ENCODE assay signal across 28 cellular contexts in the genomic region with DNA sequence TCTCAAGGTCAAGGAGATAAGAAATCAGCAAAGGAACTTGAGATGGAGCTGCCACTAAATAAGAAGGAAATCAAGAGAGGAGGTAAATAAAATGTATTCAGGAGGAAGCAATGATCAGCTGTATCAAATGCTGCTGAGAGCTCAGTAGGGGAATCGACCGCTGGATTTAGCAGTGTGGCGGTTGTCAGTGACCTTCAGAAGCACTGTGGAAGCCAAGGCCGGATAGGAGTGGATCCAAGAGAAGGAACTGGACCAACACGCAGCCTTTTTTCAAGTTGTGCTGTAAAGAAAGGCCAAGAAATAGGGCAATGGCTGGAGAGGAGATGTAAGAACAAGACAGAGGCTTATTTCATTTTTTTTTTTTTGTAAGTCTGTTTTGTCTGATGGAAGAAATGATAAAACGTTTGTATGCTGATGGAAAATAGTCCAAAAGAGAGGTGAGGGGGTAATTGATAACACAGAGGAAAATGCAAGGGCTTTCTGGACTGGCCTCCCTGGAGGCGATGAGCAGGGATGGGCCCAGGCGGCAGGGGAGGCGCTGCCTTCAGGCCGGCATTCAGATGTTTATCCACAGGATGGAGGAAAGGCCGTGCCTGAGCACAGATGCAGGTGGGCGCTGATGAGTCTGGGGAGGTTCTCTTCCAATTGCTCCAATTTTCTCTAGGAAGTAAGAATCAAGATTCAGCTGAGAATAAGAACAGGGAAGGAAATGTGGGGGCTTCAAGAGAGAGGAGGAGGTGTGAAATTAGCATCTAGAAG. TPM values are rescaled to one million over a fixed set of nuclear protein-coding genes. Genes with fewer than 3 reads are reported as not detected.
"Had no signal": no experiment of that assay in that cellular context is flagged by ENCODE, and none has a peak within 500 bp of the region (broad histone marks: within the 10 kb centered on the region; RNA-seq: fewer than 3 reads in every experiment).

No MANE protein-coding gene starts in this region.

- H3K36me3 ChIP-seq: colonic mucosa, esophagus squamous epithelium, lower lobe of right lung, right lobe of liver, upper lobe of left lung, vagina, WERI-Rb-1 had no signal

- ATAC-seq: activated CD8-positive, alpha-beta T cell treated with anti-CD3 and anti-CD28 coated beads for 36 hours; activated naive CD4-positive, alpha-beta T cell treated with anti-CD3 and anti-CD28 coated beads, Interleukin-2, amount 50 U/mL, for 72 hours; activated T-cell treated with anti-CD3 and anti-CD28 coated beads, Interleukin-2, amount 50 U/mL, for 4 hours; body of pancreas; lower lobe of right lung; naive thymus-derived CD8-positive, alpha-beta T cell; right lobe of liver had no signal

- H3K4me3 ChIP-seq: body of pancreas, colonic mucosa, esophagus squamous epithelium, lower lobe of right lung, right lobe of liver, upper lobe of left lung, vagina had no signal

- DNase-seq: activated CD4-positive, alpha-beta T cell treated with anti-CD3 and anti-CD28 coated beads, Interleukin-2, amount 50 U/mL, for 1 hour; activated CD8-positive, alpha-beta T cell treated with anti-CD3 and anti-CD28 coated beads for 36 hours; activated naive CD4-positive, alpha-beta T cell; activated T-cell treated with anti-CD3 and anti-CD28 coated beads, Interleukin-2, amount 50 U/mL, for 4 hours; body of pancreas; cerebellar nuclear complex; colonic mucosa; effector CD8-positive, alpha-beta T cell; esophagus squamous epithelium; foreskin melanocyte; lower lobe of right lung; mesenchymal stem cell; naive thymus-derived CD8-positive, alpha-beta T cell; right lobe of liver; stimulated activated CD4-positive, alpha-beta T cell treated with anti-CD3 and anti-CD28 coated beads, Interleukin-12 subunit alpha, Interleukin-12 subunit beta, amount 100 ng/mL, for 4 hours; stimulated activated CD4-positive, alpha-beta T cell treated with anti-CD3 and anti-CD28 coated beads, Interleukin-4, amount 100 ng/mL, for 1 hour; T-helper 9 cell; WERI-Rb-1 had no signal

- H3K9me3 ChIP-seq: body of pancreas, colonic mucosa, esophagus squamous epithelium, lower lobe of right lung, right lobe of liver, upper lobe of left lung, vagina had no signal

- H3K4me1 ChIP-seq: body of pancreas, colonic mucosa, esophagus squamous epithelium, lower lobe of right lung, right lobe of liver, upper lobe of left lung, vagina had no signal

- H3K27ac ChIP-seq: body of pancreas, colonic mucosa, epithelial cell of prostate, esophagus squamous epithelium, lower lobe of right lung, right lobe of liver, upper lobe of left lung, vagina, WERI-Rb-1 had no signal

- H3K27me3 ChIP-seq: body of pancreas, right lobe of liver, upper lobe of left lung, vagina had no signal

RNA-seq across cellular contexts. Expression of a gene that starts 17.5 kb away (rescaled TPM):
- total RNA-seq: activated CD8-positive, alpha-beta T cell treated with anti-CD3 and anti-CD28 coated beads for 36 hours; activated naive CD4-positive, alpha-beta T cell treated with anti-CD3 and anti-CD28 coated beads, Interleukin-2, amount 50 U/mL, for 72 hours; activated T-helper 2 cell treated with anti-CD3 and anti-CD28 coated beads, Interferon-gamma antibody, Interleukin-2, Interleukin-4, amounts not matched to agents 10 μg/mL and 5 μg/mL and 100 μg/mL, durations not matched to agents 14 hours and 24 hours and 36 hours; dermis microvascular lymphatic vessel endothelial cell; naive thymus-derived CD8-positive, alpha-beta T cell; T-helper 1 cell treated with Interleukin-12 subunit alpha and Interleukin-12 subunit beta and Interleukin-4 antibody, amounts not matched to agents 30 ng/mL and 1 ng/mL, for 36 hours; vagina had no signal
- polyA plus RNA-seq: keratinocyte; naive thymus-derived CD8-positive, alpha-beta T cell had no signal

RNA-seq across cellular contexts. Expression of a gene that starts 54.1 kb away (rescaled TPM):
- total RNA-seq: activated CD8-positive, alpha-beta T cell treated with anti-CD3 and anti-CD28 coated beads for 36 hours; activated naive CD4-positive, alpha-beta T cell treated with anti-CD3 and anti-CD28 coated beads, Interleukin-2, amount 50 U/mL, for 72 hours; activated T-cell treated with anti-CD3 and anti-CD28 coated beads, Interleukin-2, amount 50 U/mL, for 4 hours; activated T-helper 2 cell treated with anti-CD3 and anti-CD28 coated beads, Interferon-gamma antibody, Interleukin-2, Interleukin-4, amounts not matched to agents 10 μg/mL and 5 μg/mL and 100 μg/mL, durations not matched to agents 14 hours and 24 hours and 36 hours; body of pancreas; naive thymus-derived CD8-positive, alpha-beta T cell; neural crest cell; skeletal muscle tissue; T-helper 1 cell treated with Interleukin-12 subunit alpha and Interleukin-12 subunit beta and Interleukin-4 antibody, amounts not matched to agents 30 ng/mL and 1 ng/mL, for 36 hours had no signal
- polyA plus RNA-seq: naive thymus-derived CD8-positive, alpha-beta T cell had no signal
